ENCODE assay signal across 8 cellular contexts in genomic region chr10:50275650-50276235, GRCh38. TPM values are rescaled to one million over a fixed set of nuclear protein-coding genes. Genes with fewer than 3 reads are reported as not detected.
DNase-seq lines count a peak whose midpoint lies in the region; ATAC-seq and TF ChIP-seq lines count a peak whose summit lies in the region.

No MANE protein-coding gene starts in this region.

- H3K4me1 Mint-ChIP-seq in activated CD4-positive, alpha-beta T cell treated with anti-CD3 and anti-CD28 coated beads, Interleukin-2, amount 10 ng/mL, durations not matched to agents 7 days and 5 days = no peaks in the 10 kb centered on the region

- H3K36me3 Mint-ChIP-seq in activated CD4-positive, alpha-beta T cell treated with anti-CD3 and anti-CD28 coated beads, Interleukin-2, amount 10 ng/mL, durations not matched to agents 7 days and 5 days (ENCODE audit: low read depth) = no peaks in the 10 kb centered on the region

- TF ChIP-seq CTCF in fibroblast of villous mesenchyme (IDR thresholded peaks at IDR 0.05; ENCODE audit: insufficient read depth, low read depth, low read length) = peak; percentile 62

- H3K27ac Mint-ChIP-seq in activated CD4-positive, alpha-beta T cell treated with anti-CD3 and anti-CD28 coated beads, Interleukin-2, amount 10 ng/mL, durations not matched to agents 7 days and 5 days = no peak overlapping the region

- DNase-seq in COLO668 (lab: John Stamatoyannopoulos, UW; ENCODE audit: unreplicated experiment) (peak; percentile 9), GM19240 (ENCODE audit: insufficient read length, low spot score) (peak; percentile 10), fibroblast of villous mesenchyme (ENCODE audit: low read depth) (peak; percentile 17), sciatic nerve (ENCODE audit: low spot score) (peak; percentile 69), cortex of kidney (lab: John Stamatoyannopoulos, UW) (no peak)
- peak; percentile 22 for DNase-seq in activated CD4-positive, alpha-beta T cell treated with anti-CD3 and anti-CD28 coated beads, Interleukin-2, amount 10 ng/mL, durations not matched to agents 7 days and 5 days

- TF ChIP-seq RAD21 in Ishikawa (IDR thresholded peaks at IDR 0.05; ENCODE audit: low read depth) = peak; percentile 58

- H3K4me3 ChIP-seq in fibroblast of villous mesenchyme (ENCODE audit: low read depth, low read length) = no peak overlapping the region

- H3K9me3 Mint-ChIP-seq in activated CD4-positive, alpha-beta T cell treated with anti-CD3 and anti-CD28 coated beads, Interleukin-2, amount 10 ng/mL, durations not matched to agents 7 days and 5 days = no peaks in the 10 kb centered on the region

- POLR2A ChIA-PET in activated CD4-positive, alpha-beta T cell treated with anti-CD3 and anti-CD28 coated beads, Interleukin-2, amount 10 ng/mL, durations not matched to agents 7 days and 5 days (lab: Charles Lee) = interaction anchor here (0.6 kb wide), 1 partner anchor 15 kb away, joined by 3 read pairs; no protein-coding TSS in a partner anchor

- no peak overlapping the region for H3K4me3 Mint-ChIP-seq in activated CD4-positive, alpha-beta T cell treated with anti-CD3 and anti-CD28 coated beads, Interleukin-2, amount 10 ng/mL, durations not matched to agents 7 days and 5 days

- CTCF ChIA-PET in activated CD4-positive, alpha-beta T cell treated with anti-CD3 and anti-CD28 coated beads, Interleukin-2, amount 10 ng/mL, durations not matched to agents 7 days and 5 days (lab: Charles Lee) = interaction anchor here (0.6 kb wide), 1 partner anchor 683 kb away, joined by 3 read pairs; no protein-coding TSS in a partner anchor

- no peak for TF ChIP-seq EP300 in Ishikawa (IDR thresholded peaks at IDR 0.05; ENCODE audit: borderline replicate concordance)

- ATAC-seq in sciatic nerve (no peak), GM19397 (IDR thresholded peaks at IDR 0.05; ENCODE audit: unreplicated experiment) (no peak)

- peaks cover 30% of the 10 kb centered on the region for H3K27me3 Mint-ChIP-seq in activated CD4-positive, alpha-beta T cell treated with anti-CD3 and anti-CD28 coated beads, Interleukin-2, amount 10 ng/mL, durations not matched to agents 7 days and 5 days

- intact Hi-C loops in sciatic nerve (cut with DNase I) = no loop called here

TF ChIP-seq in Ishikawa, 13 proteins besides CTCF, POLR2A, EP300 and RAD21:
- TF ChIP-seq NFIC (IDR thresholded peaks at IDR 0.05) (no peak), EGR1 (IDR thresholded peaks at IDR 0.05) (no peak), FOXM1 (IDR thresholded peaks at IDR 0.05; ENCODE audit: borderline replicate concordance, low read depth) (no peak), ZBTB7A (IDR thresholded peaks at IDR 0.05; ENCODE audit: low read depth) (no peak), TCF12 (IDR thresholded peaks at IDR 0.05; ENCODE audit: low read depth) (no peak), TEAD4 (IDR thresholded peaks at IDR 0.05) (no peak), YY1 (IDR thresholded peaks at IDR 0.05; ENCODE audit: low read depth) (no peak), CEBPB (IDR thresholded peaks at IDR 0.05) (no peak), REST (IDR thresholded peaks at IDR 0.05; ENCODE audit: low read depth) (no peak), TAF1 (IDR thresholded peaks at IDR 0.05; ENCODE audit: low read depth) (no peak), USF1 (IDR thresholded peaks at IDR 0.05) (no peak), MAX (IDR thresholded peaks at IDR 0.05) (no peak)

RNA-seq across cellular contexts. Expression of gene ASAH2, which starts 24.4 kb away (rescaled TPM):
- total RNA-seq in activated CD4-positive, alpha-beta T cell treated with anti-CD3 and anti-CD28 coated beads, Interleukin-2, amount 10 ng/mL, durations not matched to agents 7 days and 5 days = 1 to 10 TPM; 1.9 to 2.4 TPM
- total RNA-seq in fibroblast of villous mesenchyme (1.3 and 1.6 TPM in 2 replicates), sciatic nerve (4.0 TPM)
